In the genomic region with DNA sequence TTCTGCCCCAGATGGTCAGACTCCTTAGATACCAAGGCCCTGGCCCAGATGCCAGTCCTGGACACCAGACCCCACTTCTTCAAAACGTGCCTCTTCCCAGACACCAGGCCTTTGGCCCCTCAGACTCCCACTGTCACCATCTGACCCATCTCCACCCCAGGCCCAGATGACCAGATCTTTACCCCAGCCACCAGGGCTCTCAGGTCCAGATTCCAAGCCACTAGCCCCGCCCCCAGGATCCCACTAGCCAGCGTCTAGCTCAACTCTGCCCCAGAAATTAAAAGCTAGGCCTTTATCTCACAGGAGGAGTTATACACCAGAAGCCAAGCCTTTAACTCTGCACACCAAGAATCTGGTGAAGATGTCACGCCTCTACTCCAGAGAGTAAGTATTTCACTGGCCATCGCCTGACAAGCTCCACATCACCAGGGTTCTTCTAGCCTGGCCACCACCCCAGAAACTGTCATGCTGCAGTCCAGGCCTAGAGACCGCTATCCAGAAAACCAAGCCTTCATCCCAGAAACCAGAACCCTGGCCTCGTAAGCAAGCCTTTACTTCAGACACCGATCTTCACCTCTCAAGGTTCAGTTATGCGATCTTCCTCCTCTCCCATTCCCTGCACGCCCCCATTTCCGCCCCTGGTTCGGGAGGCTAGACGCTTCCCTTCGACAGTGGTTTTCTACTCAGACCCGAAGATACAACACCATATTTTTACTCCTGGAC, we compare ENCODE assay signal across 8 cellular contexts. TPM values are rescaled to one million over a fixed set of nuclear protein-coding genes. Genes with fewer than 3 reads are reported as not detected.
DNase-seq lines count a peak whose midpoint lies in the region; ATAC-seq, FAIRE-seq and TF ChIP-seq lines count a peak whose summit lies in the region.

No MANE protein-coding gene starts in this region.

- H3K36me3 Mint-ChIP-seq in activated CD8-positive, alpha-beta T cell treated with anti-CD3 and anti-CD28 coated beads for 36 hours (ENCODE audit: low read depth): peaks cover 4% of the 10 kb centered on the region

- peaks cover 31% of the 10 kb centered on the region for H3K4me1 Mint-ChIP-seq in activated CD8-positive, alpha-beta T cell treated with anti-CD3 and anti-CD28 coated beads for 36 hours (ENCODE audit: low read depth)

- FAIRE-seq in D721Med (lab: Jason Lieb, UNC): no peak

- H3K27ac ChIP-seq in right cardiac atrium (ENCODE audit: low read length) (peak overlapping the region; percentile 63), skin epidermis (peak overlapping the region in 20 of 21 experiments; percentile 63 to 91 (median 82))

- H3K27me3 ChIP-seq in H7 (ENCODE audit: control insufficient read depth, insufficient read depth, low read length) (no peaks in the 10 kb centered on the region; the same call in 1 of the 2 replicates), right cardiac atrium (ENCODE audit: control insufficient read depth, insufficient read depth) (no peaks in the 10 kb centered on the region)

- no peak for ATAC-seq in activated CD8-positive, alpha-beta T cell treated with anti-CD3 and anti-CD28 coated beads for 36 hours
- ATAC-seq in right cardiac atrium (no peak), HG03520 (IDR thresholded peaks at IDR 0.05; ENCODE audit: unreplicated experiment) (no peak)

- H3K9me3 ChIP-seq in right cardiac atrium (ENCODE audit: control insufficient read depth, low read length): no peaks in the 10 kb centered on the region

- H3K4me3 ChIP-seq in H7 (ENCODE audit: insufficient read depth, low read depth, low read length): peak overlapping the region; percentile 95
- peak overlapping the region; percentile 94 for H3K4me3 ChIP-seq in right cardiac atrium (ENCODE audit: low read length)
- H3K4me3 ChIP-seq in skin epidermis: peak overlapping the region; percentile 66 to 100 (median 97)

- peak overlapping the region; percentile 83 for H3K4me3 Mint-ChIP-seq in activated CD8-positive, alpha-beta T cell treated with anti-CD3 and anti-CD28 coated beads for 36 hours

- no peaks in the 10 kb centered on the region for H3K9me3 Mint-ChIP-seq in activated CD8-positive, alpha-beta T cell treated with anti-CD3 and anti-CD28 coated beads for 36 hours

- DNase-seq in H7 (no peak), right cardiac atrium (no peak), OCI-M2 (lab: John Stamatoyannopoulos, UW; ENCODE audit: unreplicated experiment) (no peak), D721Med (ENCODE audit: insufficient read length, low spot score) (no peak), middle frontal gyrus (ENCODE audit: extremely low spot score, low spot score) (no peak)
- DNase-seq in activated CD8-positive, alpha-beta T cell treated with anti-CD3 and anti-CD28 coated beads for 36 hours: no peak

- WGBS in right cardiac atrium: 5% methylated on average over 15 of the region's 15 CpGs

- peak overlapping the region; percentile 93 for H3K27ac Mint-ChIP-seq in activated CD8-positive, alpha-beta T cell treated with anti-CD3 and anti-CD28 coated beads for 36 hours

- H3K4me1 ChIP-seq in right cardiac atrium (ENCODE audit: control insufficient read depth, insufficient read depth, low read length): peaks cover 2% of the 10 kb centered on the region

- no peaks in the 10 kb centered on the region for H3K27me3 Mint-ChIP-seq in activated CD8-positive, alpha-beta T cell treated with anti-CD3 and anti-CD28 coated beads for 36 hours

- CTCF ChIA-PET in activated CD8-positive, alpha-beta T cell treated with anti-CD3 and anti-CD28 coated beads for 36 hours (lab: Charles Lee): interaction anchor here (1.1 to 4.0 kb wide), 5 partner anchors 10 to 62 kb away, joined by 4 to 18 read pairs (median 4); partner anchors contain the start of gene TRAPPC5

- POLR2A ChIA-PET in activated CD8-positive, alpha-beta T cell treated with anti-CD3 and anti-CD28 coated beads for 36 hours (lab: Charles Lee): interaction anchor here (0.6 to 2.0 kb wide), 9 partner anchors 9 to 241 kb away, joined by 3 to 10 read pairs (median 4); partner anchors contain the start of genes PNPLA6, STXBP2 and TRAPPC5

- intact Hi-C loops in activated CD8-positive, alpha-beta T cell treated with anti-CD3 and anti-CD28 coated beads for 36 hours (cut with micrococcal nuclease): no loop called here
- intact Hi-C loops in right cardiac atrium (cut with DNase I): no loop called here

- TF ChIP-seq CTCF in activated CD8-positive, alpha-beta T cell treated with anti-CD3 and anti-CD28 coated beads for 36 hours (IDR thresholded peaks at IDR 0.05): no peak
- no peak for TF ChIP-seq CTCF in D721Med (IDR thresholded peaks at IDR 0.05; ENCODE audit: insufficient read depth, missing control alignments)

- H3K36me3 ChIP-seq in H7 (replicated peaks; ENCODE audit: control insufficient read depth, insufficient read depth, low read length): peaks cover 4% of the 10 kb centered on the region

RNA-seq across cellular contexts. Expression of gene XAB2, which starts 0.6 kb away (rescaled TPM):
- total RNA-seq in H7 (2014; rRNA removed; shearing (Covaris generic)): 79.6 and 81.1 TPM in 2 replicates
- 10 to 100 TPM; 50.7 to 54.1 TPM for total RNA-seq in activated CD8-positive, alpha-beta T cell treated with anti-CD3 and anti-CD28 coated beads for 36 hours
- total RNA-seq in right cardiac atrium: 10 to 100 TPM; 18.9 to 27.3 (median 26.0) TPM
- 19.0 TPM for polyA plus RNA-seq in right cardiac atrium

RNA-seq across cellular contexts. Expression of gene PET100, which starts 0.8 kb away (rescaled TPM):
- total RNA-seq in H7 (2014; rRNA removed; shearing (Covaris generic)): 24.0 and 27.7 TPM in 2 replicates
- 10 to 100 TPM; 71.8 to 83.3 TPM for total RNA-seq in activated CD8-positive, alpha-beta T cell treated with anti-CD3 and anti-CD28 coated beads for 36 hours
- 100 to 1,000 TPM; 136 to 194 (median 167) TPM for total RNA-seq in right cardiac atrium
- 191 TPM for polyA plus RNA-seq in right cardiac atrium

RNA-seq across cellular contexts. Expression of gene PCP2, which starts 4.8 kb away (rescaled TPM):
- not detected in 2 replicates for total RNA-seq in H7 (2014; rRNA removed; shearing (Covaris generic))
- 1 to 10 TPM; 4.0 to 4.8 TPM for total RNA-seq in activated CD8-positive, alpha-beta T cell treated with anti-CD3 and anti-CD28 coated beads for 36 hours
- total RNA-seq in right cardiac atrium: not detected
- 0.34 TPM for polyA plus RNA-seq in right cardiac atrium

RNA-seq across cellular contexts. Expression of gene STXBP2, which starts 8.2 kb away (rescaled TPM):
- 17.3 and 25.9 TPM in 2 replicates for total RNA-seq in H7 (2014; rRNA removed; shearing (Covaris generic))
- total RNA-seq in activated CD8-positive, alpha-beta T cell treated with anti-CD3 and anti-CD28 coated beads for 36 hours: 10 to 100 TPM; 96.4 to 99.2 TPM
- 10 to 100 TPM in 1 of 4 donors, 1 to 10 TPM in 3; 6.8 to 12.1 (median 9.2) TPM for total RNA-seq in right cardiac atrium
- 5.0 TPM for polyA plus RNA-seq in right cardiac atrium

RNA-seq across cellular contexts. Expression of gene CAMSAP3, which starts 33.1 kb away (rescaled TPM):
- total RNA-seq in H7 (2014; rRNA removed; shearing (Covaris generic)): 7.3 and 8.2 TPM in 2 replicates
- total RNA-seq in activated CD8-positive, alpha-beta T cell treated with anti-CD3 and anti-CD28 coated beads for 36 hours: under 1 TPM; 0.25 to 0.63 TPM
- under 1 TPM; 0.20 to 0.71 (median 0.38) TPM for total RNA-seq in right cardiac atrium
- 0.29 TPM for polyA plus RNA-seq in right cardiac atrium
